16 cellular contexts compared by ENCODE assay signal in the genomic region with DNA sequence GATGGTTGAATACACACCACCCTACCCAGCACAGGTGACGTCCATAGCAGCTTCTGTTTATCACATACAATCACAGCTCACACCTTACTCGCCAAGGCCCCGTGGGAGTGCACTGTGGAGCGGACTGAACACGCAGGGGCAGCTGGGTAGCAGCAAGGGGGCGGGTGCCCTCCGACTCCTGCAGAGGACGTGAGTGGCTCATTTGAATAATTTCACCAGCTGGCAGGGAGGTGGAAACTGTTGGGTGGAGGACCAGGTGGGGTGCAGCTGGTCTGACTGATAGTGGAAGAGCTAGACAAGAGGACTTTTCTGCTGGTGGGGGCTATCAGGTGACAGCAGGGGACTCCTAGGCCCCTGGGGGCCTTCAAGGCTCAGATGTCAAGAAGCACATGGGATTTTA. TPM values are rescaled to one million over a fixed set of nuclear protein-coding genes. Genes with fewer than 3 reads are reported as not detected.
DNase-seq lines count a peak whose midpoint lies in the region; ATAC-seq, FAIRE-seq and TF ChIP-seq lines count a peak whose summit lies in the region.
"Had no signal": no experiment of that assay in that cellular context is flagged by ENCODE, and none has a peak within 500 bp of the region (broad histone marks: within the 10 kb centered on the region; RNA-seq: fewer than 3 reads in every experiment).

No MANE protein-coding gene starts in this region.

- no peak overlapping the region for H4K91ac ChIP-seq in neuronal stem cell (ENCODE audit: low read depth, low read length, poor library complexity)

- H3K23ac ChIP-seq in neuronal stem cell (ENCODE audit: low read depth, low read length, poor library complexity), result no peak overlapping the region

- no peak overlapping the region for H2BK15ac ChIP-seq in neuronal stem cell (ENCODE audit: low read length)

- H3K79me1 ChIP-seq in neuronal stem cell (ENCODE audit: low read depth, low read length), result no peaks in the 10 kb centered on the region

- ATAC-seq in HG02678 (IDR thresholded peaks at IDR 0.05; ENCODE audit: unreplicated experiment) (peak; percentile 71), Right ventricle myocardium superior (ENCODE audit: poor library complexity) (no peak)
- ATAC-seq: activated CD8-positive, alpha-beta T cell treated with anti-CD3 and anti-CD28 coated beads for 36 hours; PC-3 had no signal

- H3K9me3 ChIP-seq in neuronal stem cell (replicated peaks in 1 of 2; ENCODE audit: control insufficient read depth in 2 of 2, insufficient read depth in 1 of 2, low read depth in 1 of 2, low read length in 2 of 2), result no peaks in the 10 kb centered on the region
- H3K9me3 ChIP-seq: colonic mucosa, upper lobe of left lung had no signal

- H2AK5ac ChIP-seq in neuronal stem cell (ENCODE audit: low read depth, low read length), result no peak overlapping the region

- H2BK5ac ChIP-seq in neuronal stem cell (ENCODE audit: low read length), result peak overlapping the region; percentile 75

- peak overlapping the region; percentile 16 for H2BK12ac ChIP-seq in neuronal stem cell (ENCODE audit: low read length)

- H3K27ac ChIP-seq in neuronal stem cell (replicated peaks; ENCODE audit: low read length), result no peak overlapping the region
- H3K27ac ChIP-seq: colonic mucosa, HL-60, upper lobe of left lung had no signal

- no peak overlapping the region for H3K4ac ChIP-seq in neuronal stem cell (ENCODE audit: low read length)

- no peak overlapping the region for H3K4me3 ChIP-seq in neuronal stem cell (ENCODE audit: low read length in 2 of 2)
- H3K4me3 ChIP-seq: colonic mucosa, upper lobe of left lung had no signal

- H3K18ac ChIP-seq in neuronal stem cell (ENCODE audit: low read length), result no peak overlapping the region

- no peak for FAIRE-seq in D721Med (lab: Jason Lieb, UNC)
- FAIRE-seq: H54 had no signal

- DNase-seq in NCI-H82 (lab: John Stamatoyannopoulos, UW), result peak; percentile 59
- DNase-seq in NCI-H82 treated with DMSO at 0.1 percent for 48 hours (lab: John Stamatoyannopoulos, UW; ENCODE audit: unreplicated experiment), result no peak
- peak; percentile 88 for DNase-seq in NCI-H2171 (lab: John Stamatoyannopoulos, UW)
- no peak for DNase-seq in neuronal stem cell (ENCODE audit: low spot score)
- DNase-seq in NK-92 (lab: John Stamatoyannopoulos, UW; ENCODE audit: unreplicated experiment), result no peak
- no peak for DNase-seq in D721Med (ENCODE audit: insufficient read length, low spot score)
- DNase-seq in Right ventricle myocardium superior, result no peak
- DNase-seq: activated CD8-positive, alpha-beta T cell treated with anti-CD3 and anti-CD28 coated beads for 36 hours; activated naive CD8-positive, alpha-beta T cell treated with anti-CD3 and anti-CD28 coated beads, Interleukin-2, amount 10 ng/mL, durations not matched to agents 7 days and 5 days; colonic mucosa; MM.1S; PC-3; upper lobe of left lung had no signal

- no CpG with 5 or more reads among the region's 8 CpGs for WGBS in neuronal stem cell (ENCODE audit: extremely low coverage in 2 of 2, insufficient read length in 2 of 2, insufficient replicate concordance in 1 of 2), 2 donors

- H3K36me3 ChIP-seq in neuronal stem cell (replicated peaks in 1 of 2; ENCODE audit: control insufficient read depth in 2 of 2, insufficient read depth in 2 of 2, low read length in 2 of 2), result no peaks in the 10 kb centered on the region
- H3K36me3 ChIP-seq: colonic mucosa had no signal

- no peak overlapping the region for H2AFZ ChIP-seq in neuronal stem cell (ENCODE audit: low read length)

- H2BK120ac ChIP-seq in neuronal stem cell (ENCODE audit: low read depth, low read length), result no peak overlapping the region

- H3K9ac ChIP-seq in neuronal stem cell (ENCODE audit: low read depth, low read length, poor library complexity), result no peak overlapping the region

- H3K4me2 ChIP-seq in neuronal stem cell (ENCODE audit: insufficient read depth, low read length, poor library complexity, severe bottlenecking), result no peak overlapping the region

- H3K27me3 ChIP-seq in neuronal stem cell (ENCODE audit: control insufficient read depth in 3 of 3, insufficient read depth in 3 of 3, low read depth in 1 of 3, low read length in 3 of 3), result no peaks in the 10 kb centered on the region
- H3K27me3 ChIP-seq: colonic mucosa, upper lobe of left lung had no signal

- H3K4me1 ChIP-seq in neuronal stem cell (ENCODE audit: control insufficient read depth in 2 of 2, insufficient read depth in 1 of 2, low read depth in 1 of 2, low read length in 2 of 2), result no peaks in the 10 kb centered on the region
- H3K4me1 ChIP-seq: colonic mucosa, upper lobe of left lung had no signal

- no peak overlapping the region for H3K14ac ChIP-seq in neuronal stem cell (ENCODE audit: low read length)

- intact Hi-C loops in Right ventricle myocardium superior (cut with DNase I), result no loop called here

- no peak for TF ChIP-seq CTCF in D721Med (IDR thresholded peaks at IDR 0.05; ENCODE audit: insufficient read depth, missing control alignments)

- no peak overlapping the region for H4K8ac ChIP-seq in neuronal stem cell (ENCODE audit: low read depth, low read length)

RNA-seq across cellular contexts. Expression of a gene that starts 16.3 kb away (rescaled TPM):
- polyA plus RNA-seq in neuronal stem cell (2013, experiment 1 of 2), result 3.9 TPM
- 4.0 TPM for polyA plus RNA-seq in neuronal stem cell (2013, experiment 2 of 2)
- 17.3 TPM for total RNA-seq in Right ventricle myocardium superior

RNA-seq across cellular contexts. Expression of a gene that starts 49.2 kb away (rescaled TPM):
- 198 TPM for polyA plus RNA-seq in neuronal stem cell (2013, experiment 1 of 2)
- polyA plus RNA-seq in neuronal stem cell (2013, experiment 2 of 2), result 203 TPM
- total RNA-seq in Right ventricle myocardium superior, result 219 TPM

Comparison
In these comparisons a context has a peak if more than half of its experiments do, and no peak if none do; other contexts are left out.
1. DNase-seq: peak in NCI-H82 (single experiment) and NCI-H2171 (single experiment); none in NCI-H82 treated with DMSO at 0.1 percent for 48 hours (single experiment), neuronal stem cell (single experiment), NK-92 (single experiment), D721Med (single experiment) and Right ventricle myocardium superior (single experiment).